ENCODE assay signal across 21 cellular contexts in genomic region chr17:78766225-78766624, GRCh38. TPM values are rescaled to one million over a fixed set of nuclear protein-coding genes. Genes with fewer than 3 reads are reported as not detected.
DNase-seq lines count a peak whose midpoint lies in the region; ATAC-seq and TF ChIP-seq lines count a peak whose summit lies in the region.
"Had no signal": no experiment of that assay in that cellular context is flagged by ENCODE, and none has a peak within 500 bp of the region (broad histone marks: within the 10 kb centered on the region; RNA-seq: fewer than 3 reads in every experiment).

No MANE protein-coding gene starts in this region.

- peak overlapping the region; percentile 56 for H3K27ac ChIP-seq in CD4-positive, CD25-positive, alpha-beta regulatory T cell (ENCODE audit: insufficient read depth, low read length, poor library complexity, severe bottlenecking)
- H3K27ac ChIP-seq in KMS-11, result no peak overlapping the region
- H3K27ac ChIP-seq in prostate gland, result peak overlapping the region; percentile 73 to 77
- H3K27ac ChIP-seq in PC-9, result no peak overlapping the region
- H3K27ac ChIP-seq: gastroesophageal sphincter had no signal

- H2AFZ ChIP-seq in KMS-11 (ENCODE audit: low read depth), result no peak overlapping the region
- no peak overlapping the region for H2AFZ ChIP-seq in PC-9

- H3K36me3 ChIP-seq in CD4-positive, CD25-positive, alpha-beta regulatory T cell (ENCODE audit: control insufficient read depth, insufficient read depth, low read length), result peaks cover 8% of the 10 kb centered on the region
- H3K36me3 ChIP-seq in KMS-11 (ENCODE audit: insufficient read depth) (no peaks in the 10 kb centered on the region), prostate gland (no peaks in the 10 kb centered on the region), PC-9 (ENCODE audit: low read depth) (no peaks in the 10 kb centered on the region)
- H3K36me3 ChIP-seq: gastroesophageal sphincter had no signal

- peaks cover 9% of the 10 kb centered on the region for H3K36me3 Mint-ChIP-seq in CD4-positive, CD25-positive, alpha-beta regulatory T cell
- H3K36me3 Mint-ChIP-seq in activated CD4-positive, alpha-beta memory T cell treated with anti-CD3 and anti-CD28 coated beads for 36 hours, result peaks cover 13% of the 10 kb centered on the region

- H3K27me3 ChIP-seq in CD4-positive, CD25-positive, alpha-beta regulatory T cell (ENCODE audit: control insufficient read depth, insufficient read depth, low read length), result no peaks in the 10 kb centered on the region
- H3K27me3 ChIP-seq in KMS-11 (ENCODE audit: insufficient read depth, low read depth) (no peaks in the 10 kb centered on the region), prostate gland (replicated peaks; ENCODE audit: insufficient read depth) (no peaks in the 10 kb centered on the region), PC-9 (ENCODE audit: insufficient read depth, low read depth) (no peaks in the 10 kb centered on the region)
- H3K27me3 ChIP-seq: gastroesophageal sphincter had no signal

- no peak for DNase-seq in CD4-positive, CD25-positive, alpha-beta regulatory T cell
- DNase-seq in epithelial cell of esophagus (ENCODE audit: low read depth) (peak; percentile 68), prostate gland (ENCODE audit: low spot score) (no peak), cortex of kidney (lab: John Stamatoyannopoulos, UW) (no peak), PC-9 (no peak), SW 1271 (lab: John Stamatoyannopoulos, UW) (no peak)
- no peak for DNase-seq in activated CD4-positive, alpha-beta memory T cell treated with anti-CD3 and anti-CD28 coated beads for 36 hours
- DNase-seq: activated CD4-positive, alpha-beta T cell treated with anti-CD3 and anti-CD28 coated beads, Interleukin-2, amount 50 U/mL, for 1 hour; activated CD8-positive, alpha-beta memory T cell treated with anti-CD3 and anti-CD28 coated beads, Interleukin-2, amount 50 U/mL, for 4 hours; dermis blood vessel endothelial cell; DND-41; HCEC 1CT; kidney glomerular epithelial cell; NCI-H1436; NCI-H2171 treated with DMSO at 0.1 percent for 48 hours; SHP77 had no signal

- no peaks in the 10 kb centered on the region for H3K9me2 ChIP-seq in PC-9 (ENCODE audit: insufficient read depth)

- peak overlapping the region; percentile 64 for H3K4me3 ChIP-seq in CD4-positive, CD25-positive, alpha-beta regulatory T cell (ENCODE audit: low read depth, low read length)
- H3K4me3 ChIP-seq in KMS-11 (IDR thresholded peaks at IDR 0.05; ENCODE audit: insufficient read depth, low read depth, low read length) (no peak overlapping the region), epithelial cell of esophagus (ENCODE audit: low read length) (no peak overlapping the region), prostate gland (no peak overlapping the region), PC-9 (no peak overlapping the region)
- H3K4me3 ChIP-seq: gastroesophageal sphincter had no signal

- H3K4me1 Mint-ChIP-seq in CD4-positive, CD25-positive, alpha-beta regulatory T cell, result peaks cover 22 to 47% (median 32%) of the 10 kb centered on the region in 4 donors
- H3K4me1 Mint-ChIP-seq in activated CD4-positive, alpha-beta memory T cell treated with anti-CD3 and anti-CD28 coated beads for 36 hours (ENCODE audit: low read depth), result peaks cover 46% of the 10 kb centered on the region

- H3K79me2 ChIP-seq in KMS-11 (ENCODE audit: insufficient read depth, low read depth) (peaks cover 100% of the 10 kb centered on the region), PC-9 (ENCODE audit: low read depth) (no peaks in the 10 kb centered on the region)

- peak overlapping the region in 1 of 3 donors; percentile 95 for H3K27ac Mint-ChIP-seq in CD4-positive, CD25-positive, alpha-beta regulatory T cell
- H3K27ac Mint-ChIP-seq in activated CD4-positive, alpha-beta memory T cell treated with anti-CD3 and anti-CD28 coated beads for 36 hours, result no peak overlapping the region
- H3K27ac Mint-ChIP-seq: memory B cell; stimulated activated memory B cell treated with anti-CD40 and anti-IgM and Interleukin-4, amounts not matched to agents 10 μg/mL and 1 μg/mL and 100 μg/mL, for 72 hours had no signal

- H3K4me1 ChIP-seq in CD4-positive, CD25-positive, alpha-beta regulatory T cell (ENCODE audit: control insufficient read depth, insufficient read depth, low read length, poor library complexity, severe bottlenecking), result peaks cover 99% of the 10 kb centered on the region
- peaks cover 93% of the 10 kb centered on the region for H3K4me1 ChIP-seq in KMS-11 (ENCODE audit: low read depth, poor library complexity, severe bottlenecking)
- peaks cover 28% of the 10 kb centered on the region for H3K4me1 ChIP-seq in prostate gland (replicated peaks)
- peaks cover 9% of the 10 kb centered on the region; the same call in 1 of the 2 replicates for H3K4me1 ChIP-seq in PC-9 (replicated peaks; ENCODE audit: insufficient read depth)

- CTCF ChIA-PET in PC-9 (lab: Charles Lee), result interaction anchor here (0.6 to 0.8 kb wide), 2 partner anchors 76 to 88 kb away, joined by 8 to 19 read pairs; no protein-coding TSS in a partner anchor
- CTCF ChIA-PET in activated CD4-positive, alpha-beta memory T cell treated with anti-CD3 and anti-CD28 coated beads for 36 hours (lab: Charles Lee), result interaction anchor here (0.8 to 1.0 kb wide), 2 partner anchors 13 to 18 kb away, joined by 3 read pairs; no protein-coding TSS in a partner anchor

- no TSS peak for BruUV-seq in PC-9 (replicated peaks; lab: Mats Ljungman, UMichigan)

- H3K9me3 Mint-ChIP-seq in CD4-positive, CD25-positive, alpha-beta regulatory T cell, result no peaks in the 10 kb centered on the region
- no peaks in the 10 kb centered on the region for H3K9me3 Mint-ChIP-seq in activated CD4-positive, alpha-beta memory T cell treated with anti-CD3 and anti-CD28 coated beads for 36 hours
- H3K9me3 Mint-ChIP-seq: memory B cell; stimulated activated memory B cell treated with anti-CD40 and anti-IgM and Interleukin-4, amounts not matched to agents 10 μg/mL and 1 μg/mL and 100 μg/mL, for 72 hours had no signal

- no peak overlapping the region for H3K9ac ChIP-seq in KMS-11

- intact Hi-C loops in prostate gland (cut with DNase I) (no loop called here), PC-9 (cut with micrococcal nuclease; ENCODE audit: unreplicated experiment) (no loop called here)
- intact Hi-C loops in activated CD4-positive, alpha-beta memory T cell treated with anti-CD3 and anti-CD28 coated beads for 36 hours (cut with micrococcal nuclease), result no loop called here

- H3K4me2 ChIP-seq in KMS-11, result peak overlapping the region; percentile 10; the same call in 1 of the 2 replicates
- no peak overlapping the region for H3K4me2 ChIP-seq in PC-9

- ATAC-seq in CD4-positive, CD25-positive, alpha-beta regulatory T cell (ENCODE audit: low read depth in 2 of 2), result no peak
- ATAC-seq: gastroesophageal sphincter, sciatic nerve had no signal

- no peak for TF ChIP-seq CTCF in KMS-11 (conservative IDR thresholded peaks at IDR 0.05; ENCODE audit: low read depth, low read length)
- no peak for TF ChIP-seq CTCF in epithelial cell of esophagus (IDR thresholded peaks at IDR 0.05; ENCODE audit: insufficient read depth, low read depth, low read length, missing control alignments)
- no peak for TF ChIP-seq CTCF in prostate gland (IDR thresholded peaks at IDR 0.05)
- no peak for TF ChIP-seq CTCF in PC-9 (conservative IDR thresholded peaks at IDR 0.05)

- no peaks in the 10 kb centered on the region for H3K27me3 Mint-ChIP-seq in CD4-positive, CD25-positive, alpha-beta regulatory T cell
- H3K27me3 Mint-ChIP-seq in activated CD4-positive, alpha-beta memory T cell treated with anti-CD3 and anti-CD28 coated beads for 36 hours, result no peaks in the 10 kb centered on the region
- H3K27me3 Mint-ChIP-seq: memory B cell; stimulated activated memory B cell treated with anti-CD40 and anti-IgM and Interleukin-4, amounts not matched to agents 10 μg/mL and 1 μg/mL and 100 μg/mL, for 72 hours had no signal

- WGBS in prostate gland, result 45% methylated on average over 2 of the region's 2 CpGs

- no peak overlapping the region for H3K4me3 Mint-ChIP-seq in CD4-positive, CD25-positive, alpha-beta regulatory T cell
- no peak overlapping the region for H3K4me3 Mint-ChIP-seq in activated CD4-positive, alpha-beta memory T cell treated with anti-CD3 and anti-CD28 coated beads for 36 hours
- H3K4me3 Mint-ChIP-seq: memory B cell; stimulated activated memory B cell treated with anti-CD40 and anti-IgM and Interleukin-4, amounts not matched to agents 10 μg/mL and 1 μg/mL and 100 μg/mL, for 72 hours had no signal

- no peaks in the 10 kb centered on the region; the same call in 1 of the 2 replicates for H3F3A ChIP-seq in PC-9 (ENCODE audit: insufficient read depth, low read depth)

- H4K20me1 ChIP-seq in KMS-11 (ENCODE audit: insufficient read depth) (no peaks in the 10 kb centered on the region; the same call in 1 of the 2 replicates), PC-9 (ENCODE audit: insufficient read depth) (no peaks in the 10 kb centered on the region)

- POLR2A ChIA-PET in PC-9 (lab: Charles Lee; ENCODE audit: unreplicated experiment), result interaction anchor here (0.7 kb wide), 1 partner anchor 467 kb away, joined by 11 read pairs; no protein-coding TSS in a partner anchor
- POLR2A ChIA-PET in activated CD4-positive, alpha-beta memory T cell treated with anti-CD3 and anti-CD28 coated beads for 36 hours (lab: Charles Lee), result interaction anchor here (0.7 to 18.3 kb wide), 4 partner anchors 9 to 14 kb away, joined by 3 to 481 read pairs (median 4); no protein-coding TSS in a partner anchor

- no peaks in the 10 kb centered on the region for H3K9me3 ChIP-seq in CD4-positive, CD25-positive, alpha-beta regulatory T cell (ENCODE audit: control insufficient read depth in 2 of 2, low read length in 2 of 2)
- no peaks in the 10 kb centered on the region for H3K9me3 ChIP-seq in prostate gland
- no peaks in the 10 kb centered on the region for H3K9me3 ChIP-seq in PC-9 (ENCODE audit: insufficient read depth, low read depth)
- H3K9me3 ChIP-seq: gastroesophageal sphincter had no signal

- no peak for TF ChIP-seq POLR2A in prostate gland (IDR thresholded peaks at IDR 0.05)

RNA-seq across cellular contexts. Expression of gene CYTH1, which starts 15.8 kb away (rescaled TPM):
- total RNA-seq in CD4-positive, CD25-positive, alpha-beta regulatory T cell, result 487 TPM
- 100 to 1,000 TPM; 202 to 214 (median 206) TPM for polyA plus RNA-seq in CD4-positive, CD25-positive, alpha-beta regulatory T cell
- total RNA-seq in prostate gland, result 10 to 100 TPM; 65.2 to 73.9 TPM
- total RNA-seq in PC-9 (2021), result 40.3 and 41.0 TPM in 2 replicates
- total RNA-seq in activated CD4-positive, alpha-beta memory T cell treated with anti-CD3 and anti-CD28 coated beads for 36 hours, result 100 to 1,000 TPM; 184 to 204 TPM

Comparison
In these comparisons a context has a peak if more than half of its experiments do, and no peak if none do; other contexts are left out.
1. H3K27ac ChIP-seq: peak in CD4-positive, CD25-positive, alpha-beta regulatory T cell (single experiment) and prostate gland (2 of 2); none in KMS-11 (single experiment) and PC-9 (single experiment).